In genomic region chr19:42281175-42282035, GRCh38 we compare ENCODE assay signal across 8 cellular contexts. TPM values are rescaled to one million over a fixed set of nuclear protein-coding genes. Genes with fewer than 3 reads are reported as not detected.
DNase-seq lines count a peak whose midpoint lies in the region; FAIRE-seq and TF ChIP-seq lines count a peak whose summit lies in the region.

No MANE protein-coding gene starts in this region.

- peak overlapping the region; percentile 69; the same call in 1 of the 2 replicates for H2BK12ac ChIP-seq in H1 (ENCODE audit: low read depth, low read length)

- peaks cover 21% of the 10 kb centered on the region for H3K79me1 ChIP-seq in H1 (ENCODE audit: low read depth, low read length)
- H3K79me1 ChIP-seq in mesendoderm (ENCODE audit: low read length): peaks cover 18% of the 10 kb centered on the region

- peak in 11 of 14 donors; percentile 58 to 91 (median 77) for DNase-seq in C1 segment of cervical spinal cord (lab: John Stamatoyannopoulos, UW)
- DNase-seq in HK-2 (ENCODE audit: unreplicated experiment): peak; percentile 49
- no peak for DNase-seq in SK-N-MC (ENCODE audit: low read depth, low spot score)
- peak in 1 of 2 experiments; percentile 73 for DNase-seq in H1 (ENCODE audit: low read depth in 1 of 2, low spot score in 2 of 2)
- peak; percentile 80 for DNase-seq in mesendoderm
- DNase-seq in tibial nerve (ENCODE audit: low spot score in 2 of 2): peak in 1 of 2 donors; percentile 61
- DNase-seq in NCI-H187 (lab: John Stamatoyannopoulos, UW): no peak
- DNase-seq in activated CD4-positive, CD25-positive, alpha-beta regulatory T cell treated with anti-CD3 and anti-CD28 coated beads, Interleukin-2, amount 50 U/mL, for 72 hours: no peak

- POLR2A ChIA-PET in H1 (lab: Charles Lee; ENCODE audit: partially characterized antibody): interaction anchor here (0.6 to 6.5 kb wide), 16 partner anchors 11 to 205 kb away, joined by 3 to 68 read pairs (median 4); partner anchors contain the start of genes CIC, ERF, PAFAH1B3 and PRR19

- H3K4me2 ChIP-seq in H1 (ENCODE audit: insufficient read depth in 1 of 2, low read depth in 2 of 2, low read length in 2 of 2): peak overlapping the region; percentile 81 to 96
- peak overlapping the region; percentile 1 for H3K4me2 ChIP-seq in mesendoderm (ENCODE audit: low read length)

- H4K20me1 ChIP-seq in H1 (replicated peaks in 1 of 2; ENCODE audit: control insufficient read depth in 1 of 2, insufficient read depth in 2 of 2, low read length in 2 of 2): peaks cover 3 to 14% of the 10 kb centered on the region in 2 experiments

- H3K36me3 ChIP-seq in SK-N-MC (ENCODE audit: insufficient read depth, low read length) (no peaks in the 10 kb centered on the region), H1 (ENCODE audit: control insufficient read depth in 2 of 4, insufficient read depth in 4 of 4, low read length in 3 of 4) (no peaks in the 10 kb centered on the region), mesendoderm (ENCODE audit: control insufficient read depth, insufficient read depth, low read length) (no peaks in the 10 kb centered on the region), tibial nerve (no peaks in the 10 kb centered on the region)

- H3K14ac ChIP-seq in H1 (ENCODE audit: insufficient read length): no peak overlapping the region

- TF ChIP-seq EP300 in H1 (IDR thresholded peaks at IDR 0.05; ENCODE audit: borderline replicate concordance in 1 of 2, low read depth in 2 of 2, low read length in 2 of 2): no peak
- peak in 1 of 2 donors; percentile 51 for TF ChIP-seq EP300 in tibial nerve (IDR thresholded peaks at IDR 0.05)

- no peaks in the 10 kb centered on the region for H3K27me3 ChIP-seq in H1 (replicated peaks in 1 of 4; ENCODE audit: control insufficient read depth in 3 of 4, extremely low read depth in 1 of 4, insufficient read depth in 3 of 4, low read length in 3 of 4)
- H3K27me3 ChIP-seq in mesendoderm (ENCODE audit: insufficient read depth, low read length, poor library complexity): no peaks in the 10 kb centered on the region
- H3K27me3 ChIP-seq in tibial nerve: no peaks in the 10 kb centered on the region

- no peak overlapping the region for H2BK15ac ChIP-seq in H1 (ENCODE audit: low read length)
- H2BK15ac ChIP-seq in mesendoderm (replicated peaks; ENCODE audit: low read depth): peak overlapping the region; percentile 10

- H3K9ac ChIP-seq in SK-N-MC (ENCODE audit: insufficient read length) (peak overlapping the region; percentile 14), H1 (replicated peaks in 1 of 4; ENCODE audit: extremely low read depth in 1 of 4, low read depth in 3 of 4, low read length in 3 of 4) (peak overlapping the region in 1 of 4 experiments; percentile 16; a peak in 1 of 7 replicates), mesendoderm (ENCODE audit: low read length) (peak overlapping the region; percentile 66)

- peak overlapping the region; percentile 60 for H4K91ac ChIP-seq in H1 (replicated peaks; ENCODE audit: insufficient read length, low read length)

- H3K18ac ChIP-seq in H1 (ENCODE audit: extremely low read depth, low read length) (peak overlapping the region; percentile 83), mesendoderm (ENCODE audit: low read length) (peak overlapping the region; percentile 86)

- H2AFZ ChIP-seq in H1 (ENCODE audit: low read length): no peak overlapping the region

- H3K56ac ChIP-seq in H1 (replicated peaks; ENCODE audit: insufficient read length, low read depth, low read length) (peak overlapping the region; percentile 35), mesendoderm (ENCODE audit: low read length) (peak overlapping the region; percentile 90)

- peak overlapping the region; percentile 61; the same call in 1 of the 2 replicates for H2BK20ac ChIP-seq in H1 (ENCODE audit: low read length)

- H3K23ac ChIP-seq in H1 (ENCODE audit: insufficient read length) (no peak overlapping the region), mesendoderm (ENCODE audit: low read length) (peak overlapping the region; percentile 18)

- TF ChIP-seq CTCF in H1 (IDR thresholded peaks at IDR 0.05; ENCODE audit: control extremely low read depth in 1 of 3, insufficient read depth in 1 of 3, low read depth in 1 of 3, low read length in 3 of 3) (no peak), tibial nerve (IDR thresholded peaks at IDR 0.05) (peak in 3 of 5 experiments; percentile 12 to 29 (median 22))

- H3K4ac ChIP-seq in H1 (replicated peaks; ENCODE audit: insufficient read length, low read depth, low read length) (no peak overlapping the region), mesendoderm (ENCODE audit: low read depth, low read length) (peak overlapping the region; percentile 71)

- H2BK120ac ChIP-seq in H1 (replicated peaks; ENCODE audit: low read depth, low read length): no peak overlapping the region
- peak overlapping the region; percentile 46 for H2BK120ac ChIP-seq in mesendoderm (ENCODE audit: low read depth, low read length)

- H2AK5ac ChIP-seq in H1 (ENCODE audit: low read depth, low read length) (no peak overlapping the region; the same call in 1 of the 2 replicates), mesendoderm (ENCODE audit: low read length) (no peak overlapping the region)

- peak overlapping the region; percentile 94 for H3K4me3 ChIP-seq in SK-N-MC
- H3K4me3 ChIP-seq in H1 (ENCODE audit: extremely low read depth in 1 of 4, insufficient read depth in 2 of 4, low read depth in 3 of 4, low read length in 4 of 4): peak overlapping the region; percentile 46 to 81 (median 52)
- no peak overlapping the region for H3K4me3 ChIP-seq in mesendoderm (ENCODE audit: low read length)
- peak overlapping the region; percentile 81 to 100 (median 86) for H3K4me3 ChIP-seq in tibial nerve

- H4K8ac ChIP-seq in H1 (ENCODE audit: extremely low read depth, insufficient read depth, low read length): no peak overlapping the region; the same call in 1 of the 2 replicates
- peak overlapping the region; percentile 30 for H4K8ac ChIP-seq in mesendoderm (ENCODE audit: low read depth, low read length)

- H4K5ac ChIP-seq in H1 (ENCODE audit: insufficient read length, low read depth, low read length): peak overlapping the region; percentile 23
- H4K5ac ChIP-seq in mesendoderm (ENCODE audit: low read length): no peak overlapping the region

- peak overlapping the region; percentile 95 for H3K27ac ChIP-seq in SK-N-MC
- no peak overlapping the region for H3K27ac ChIP-seq in H1 (ENCODE audit: low read depth, low read length)
- H3K27ac ChIP-seq in mesendoderm (ENCODE audit: low read depth, low read length): peak overlapping the region; percentile 77
- H3K27ac ChIP-seq in tibial nerve: peak overlapping the region; percentile 96 to 99 (median 97)

- no peak for TF ChIP-seq RAD21 in H1 (IDR thresholded peaks at IDR 0.05 in 1 of 2, conservative IDR thresholded peaks at IDR 0.05 in 1 of 2; ENCODE audit: low read depth in 2 of 2, low read length in 2 of 2)

- H2BK5ac ChIP-seq in H1 (ENCODE audit: low read depth, low read length) (peak overlapping the region; percentile 89; the same call in 1 of the 2 replicates), mesendoderm (ENCODE audit: low read length) (no peak overlapping the region)

- peaks cover 30% of the 10 kb centered on the region for H3K23me2 ChIP-seq in H1 (ENCODE audit: low read depth, low read length)

- no peak for TF ChIP-seq POLR2A in H1 (IDR thresholded peaks at IDR 0.05; ENCODE audit: control extremely low read depth in 1 of 2, low read depth in 2 of 2, low read length in 2 of 2)
- TF ChIP-seq POLR2A in tibial nerve (IDR thresholded peaks at IDR 0.05): no peak

- peaks cover 9 to 46% (median 29%) of the 10 kb centered on the region in 4 experiments for H3K4me1 ChIP-seq in H1 (replicated peaks in 1 of 4; ENCODE audit: control insufficient read depth in 3 of 4, insufficient read depth in 4 of 4, low read length in 3 of 4)
- peaks cover 13% of the 10 kb centered on the region for H3K4me1 ChIP-seq in mesendoderm (ENCODE audit: control insufficient read depth, low read depth, low read length)
- peaks cover 3 to 82% (median 73%) of the 10 kb centered on the region in 4 donors for H3K4me1 ChIP-seq in tibial nerve

- FAIRE-seq in H1 (lab: Jason Lieb, UNC): no peak

- WGBS in H1 (ENCODE audit: extremely low coverage in 1 of 2, insufficient coverage in 1 of 2, insufficient read length in 1 of 2, insufficient replicate concordance in 2 of 2, low coverage in 1 of 2, low lambda C conversion rate in 2 of 2, missing lambda C conversion rate in 1 of 2), 2 experiments: 11% methylated on average over 17 of the region's 26 CpGs; no CpG with 5 or more reads in 1 of the 2 experiments
- no CpG with 5 or more reads among the region's 26 CpGs for WGBS in mesendoderm (ENCODE audit: extremely low coverage, insufficient coverage, low lambda C conversion rate)
- WGBS in tibial nerve, 2 donors: 1 to 2% methylated on average over 15 to 24 of the region's 26 CpGs

- CTCF ChIA-PET in H1 (lab: Charles Lee; ENCODE audit: partially characterized antibody): interaction anchor here (0.5 to 7.4 kb wide), 7 partner anchors 11 to 173 kb away, joined by 4 to 260 read pairs (median 5); partner anchors contain the start of gene GSK3A

- no peaks in the 10 kb centered on the region for H3K9me3 ChIP-seq in SK-N-MC (ENCODE audit: low read depth, low read length)
- H3K9me3 ChIP-seq in H1 (ENCODE audit: insufficient read depth in 2 of 2, low read depth in 1 of 2, low read length in 1 of 2): no peaks in the 10 kb centered on the region
- H3K9me3 ChIP-seq in tibial nerve: no peaks in the 10 kb centered on the region

- H3K79me2 ChIP-seq in H1 (ENCODE audit: control insufficient read depth in 1 of 2, insufficient read depth in 2 of 2, low read length in 2 of 2): peaks cover 0 to 22% of the 10 kb centered on the region in 2 experiments; a peak in 2 of 4 replicates
- H3K79me2 ChIP-seq in mesendoderm (ENCODE audit: control insufficient read depth, insufficient read depth, low read length): peaks cover 13% of the 10 kb centered on the region

RNA-seq across cellular contexts. Expression of gene CIC, which starts 12.4 kb away (rescaled TPM):
- total RNA-seq in H1 (2021; fragmentation: NEBNext Ultra II Directional; extraction: Animal tissue kit (Norgen Biotek cat#: 25700)): 43.6 and 48.4 TPM in 2 replicates
- 13.2 and 23.1 TPM in 2 replicates for polyA plus RNA-seq in H1 (2011; rRNA removed)
- 12.9 TPM for polyA plus RNA-seq in H1 (2011; cell fraction: cytosol; rRNA removed)
- 85.4 TPM for polyA plus RNA-seq in H1 (2011; cell fraction: nucleus; rRNA removed)
- polyA plus RNA-seq in H1 (2012, experiment 1 of 2): 26.5 to 45.2 TPM (median 39.7 TPM) in 4 replicates
- 24.2 TPM for polyA plus RNA-seq in H1 (2012, experiment 2 of 2)
- polyA plus RNA-seq in H1 (2013, experiment 1 of 2): 28.3 TPM
- polyA plus RNA-seq in H1 (2013, experiment 2 of 2): 27.0 TPM
- polyA minus RNA-seq in H1 (2011; rRNA and poly(A)+ RNA removed): 3.7 and 5.1 TPM in 2 replicates
- polyA minus RNA-seq in H1 (2011; cell fraction: cytosol; rRNA and poly(A)+ RNA removed): 18.2 TPM
- 17.1 TPM for polyA minus RNA-seq in H1 (2011; cell fraction: nucleus; rRNA and poly(A)+ RNA removed)
- polyA plus RNA-seq in mesendoderm (2013, experiment 1 of 2): 21.7 TPM
- 22.2 TPM for polyA plus RNA-seq in mesendoderm (2013, experiment 2 of 2)
- total RNA-seq in tibial nerve: 10 to 100 TPM; 27.0 to 74.1 (median 41.3) TPM

RNA-seq across cellular contexts. Expression of gene PRR19, which starts 20.5 kb away (rescaled TPM):
- total RNA-seq in H1 (2021; fragmentation: NEBNext Ultra II Directional; extraction: Animal tissue kit (Norgen Biotek cat#: 25700)): 6.7 and 7.2 TPM in 2 replicates
- polyA plus RNA-seq in H1 (2011; rRNA removed): 7.5 and 8.9 TPM in 2 replicates
- polyA plus RNA-seq in H1 (2011; cell fraction: cytosol; rRNA removed): 5.1 TPM
- 5.0 TPM for polyA plus RNA-seq in H1 (2011; cell fraction: nucleus; rRNA removed)
- polyA plus RNA-seq in H1 (2012, experiment 1 of 2): 4.3 to 7.1 TPM (median 6.5 TPM) in 4 replicates
- 8.1 TPM for polyA plus RNA-seq in H1 (2012, experiment 2 of 2)
- 4.9 TPM for polyA plus RNA-seq in H1 (2013, experiment 1 of 2)
- polyA plus RNA-seq in H1 (2013, experiment 2 of 2): 4.5 TPM
- 1.9 and 2.0 TPM in 2 replicates for polyA minus RNA-seq in H1 (2011; rRNA and poly(A)+ RNA removed)
- 4.7 TPM for polyA minus RNA-seq in H1 (2011; cell fraction: cytosol; rRNA and poly(A)+ RNA removed)
- polyA minus RNA-seq in H1 (2011; cell fraction: nucleus; rRNA and poly(A)+ RNA removed): 2.0 TPM
- polyA plus RNA-seq in mesendoderm (2013, experiment 1 of 2): 4.3 TPM
- 4.4 TPM for polyA plus RNA-seq in mesendoderm (2013, experiment 2 of 2)
- under 1 TPM in 2 of 4 donors, not detected in 2; 0.30 to 0.44 TPM for total RNA-seq in tibial nerve

RNA-seq across cellular contexts. Expression of gene PAFAH1B3, which starts 21.0 kb away (rescaled TPM):
- total RNA-seq in H1 (2021; fragmentation: NEBNext Ultra II Directional; extraction: Animal tissue kit (Norgen Biotek cat#: 25700)): 124 and 132 TPM in 2 replicates
- 248 and 294 TPM in 2 replicates for polyA plus RNA-seq in H1 (2011; rRNA removed)
- polyA plus RNA-seq in H1 (2011; cell fraction: cytosol; rRNA removed): 171 TPM
- 201 TPM for polyA plus RNA-seq in H1 (2011; cell fraction: nucleus; rRNA removed)
- polyA plus RNA-seq in H1 (2012, experiment 1 of 2): 95.5 to 156 TPM (median 148 TPM) in 4 replicates
- polyA plus RNA-seq in H1 (2012, experiment 2 of 2): 202 TPM
- 109 TPM for polyA plus RNA-seq in H1 (2013, experiment 1 of 2)
- polyA plus RNA-seq in H1 (2013, experiment 2 of 2): 108 TPM
- 61.2 and 78.8 TPM in 2 replicates for polyA minus RNA-seq in H1 (2011; rRNA and poly(A)+ RNA removed)
- 60.3 TPM for polyA minus RNA-seq in H1 (2011; cell fraction: cytosol; rRNA and poly(A)+ RNA removed)
- 52.6 TPM for polyA minus RNA-seq in H1 (2011; cell fraction: nucleus; rRNA and poly(A)+ RNA removed)
- 81.4 TPM for polyA plus RNA-seq in mesendoderm (2013, experiment 1 of 2)
- 78.9 TPM for polyA plus RNA-seq in mesendoderm (2013, experiment 2 of 2)
- 1 to 10 TPM; 3.8 to 9.0 (median 8.1) TPM for total RNA-seq in tibial nerve

RNA-seq across cellular contexts. Expression of gene ERF, which starts 26.5 kb away (rescaled TPM):
- total RNA-seq in H1 (2021; fragmentation: NEBNext Ultra II Directional; extraction: Animal tissue kit (Norgen Biotek cat#: 25700)): 62.7 and 73.9 TPM in 2 replicates
- 43.7 and 67.6 TPM in 2 replicates for polyA plus RNA-seq in H1 (2011; rRNA removed)
- 45.9 TPM for polyA plus RNA-seq in H1 (2011; cell fraction: cytosol; rRNA removed)
- 144 TPM for polyA plus RNA-seq in H1 (2011; cell fraction: nucleus; rRNA removed)
- 39.2 to 53.3 TPM (median 50.3 TPM) in 4 replicates for polyA plus RNA-seq in H1 (2012, experiment 1 of 2)
- 34.9 TPM for polyA plus RNA-seq in H1 (2012, experiment 2 of 2)
- 40.5 TPM for polyA plus RNA-seq in H1 (2013, experiment 1 of 2)
- 40.3 TPM for polyA plus RNA-seq in H1 (2013, experiment 2 of 2)
- 20.2 and 23.3 TPM in 2 replicates for polyA minus RNA-seq in H1 (2011; rRNA and poly(A)+ RNA removed)
- 39.0 TPM for polyA minus RNA-seq in H1 (2011; cell fraction: cytosol; rRNA and poly(A)+ RNA removed)
- polyA minus RNA-seq in H1 (2011; cell fraction: nucleus; rRNA and poly(A)+ RNA removed): 34.2 TPM
- 42.7 TPM for polyA plus RNA-seq in mesendoderm (2013, experiment 1 of 2)
- 42.7 TPM for polyA plus RNA-seq in mesendoderm (2013, experiment 2 of 2)
- 10 to 100 TPM; 30.4 to 42.6 (median 35.1) TPM for total RNA-seq in tibial nerve

RNA-seq across cellular contexts. Expression of gene TMEM145, which starts 31.7 kb away (rescaled TPM):
- 4.7 and 5.0 TPM in 2 replicates for total RNA-seq in H1 (2021; fragmentation: NEBNext Ultra II Directional; extraction: Animal tissue kit (Norgen Biotek cat#: 25700))
- polyA plus RNA-seq in H1 (2011; rRNA removed): 2.3 and 4.5 TPM in 2 replicates
- polyA plus RNA-seq in H1 (2011; cell fraction: cytosol; rRNA removed): 2.1 TPM
- 19.4 TPM for polyA plus RNA-seq in H1 (2011; cell fraction: nucleus; rRNA removed)
- polyA plus RNA-seq in H1 (2012, experiment 1 of 2): 7.2 to 10.4 TPM (median 8.4 TPM) in 4 replicates
- polyA plus RNA-seq in H1 (2012, experiment 2 of 2): 6.6 TPM
- 6.3 TPM for polyA plus RNA-seq in H1 (2013, experiment 1 of 2)
- polyA plus RNA-seq in H1 (2013, experiment 2 of 2): 5.4 TPM
- 7.5 and 11.1 TPM in 2 replicates for polyA minus RNA-seq in H1 (2011; rRNA and poly(A)+ RNA removed)
- polyA minus RNA-seq in H1 (2011; cell fraction: cytosol; rRNA and poly(A)+ RNA removed): 3.3 TPM
- 8.0 TPM for polyA minus RNA-seq in H1 (2011; cell fraction: nucleus; rRNA and poly(A)+ RNA removed)
- 1.2 TPM for polyA plus RNA-seq in mesendoderm (2013, experiment 1 of 2)
- 1.2 TPM for polyA plus RNA-seq in mesendoderm (2013, experiment 2 of 2)
- under 1 TPM in 1 of 4 donors, not detected in 3; 0.20 TPM for total RNA-seq in tibial nerve

Comparison
In these comparisons a context has a peak if more than half of its experiments do, and no peak if none do; other contexts are left out.
1. DNase-seq: peak in C1 segment of cervical spinal cord (11 of 14), HK-2 (single experiment) and mesendoderm (single experiment); none in SK-N-MC (single experiment), NCI-H187 (0 of 2) and activated CD4-positive, CD25-positive, alpha-beta regulatory T cell treated with anti-CD3 and anti-CD28 coated beads, Interleukin-2, amount 50 U/mL, for 72 hours (single experiment).
2. CTCF ChIP-seq: peak in tibial nerve (3 of 5); none in H1 (0 of 3).
3. RNA of gene PAFAH1B3, which starts 21.0 kb away (total RNA-seq): 124 to 132 TPM in H1; 3.8 to 9.0 TPM in tibial nerve; every median in the first group is over 10 times any median in the second.